ENCODE assay signal across 34 cellular contexts in the genomic region with DNA sequence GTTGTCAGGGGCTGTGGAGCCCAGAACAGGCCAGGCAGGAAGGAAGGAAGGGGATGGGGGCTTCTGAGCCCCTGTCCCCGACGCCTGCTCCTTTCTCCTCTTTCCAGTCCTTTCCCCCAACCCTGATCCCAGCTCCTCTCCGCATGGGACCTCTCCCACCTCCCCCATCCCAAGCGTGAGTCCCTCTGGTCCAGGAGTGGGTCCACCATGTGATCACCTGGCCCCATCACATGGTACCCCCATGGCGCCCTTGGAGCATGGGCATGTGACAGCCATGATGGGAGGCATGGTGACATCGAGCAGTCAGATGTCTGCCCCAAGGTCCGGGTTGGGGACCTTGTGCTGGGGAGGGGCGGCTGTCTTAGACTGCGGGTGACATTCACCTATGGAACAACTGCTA. TPM values are rescaled to one million over a fixed set of nuclear protein-coding genes. Genes with fewer than 3 reads are reported as not detected.
"Had no signal": no experiment of that assay in that cellular context is flagged by ENCODE, and none has a peak within 500 bp of the region (broad histone marks: within the 10 kb centered on the region; RNA-seq: fewer than 3 reads in every experiment).

No MANE protein-coding gene starts in this region.

- H3K9ac ChIP-seq: parathyroid adenoma had no signal

- H3K27ac Mint-ChIP-seq: dendritic cell treated with granulocyte-macrophage colony-stimulating factor and Interleukin-4, amounts not matched to agents 40 ng/mL and 50 ng/mL, for 4 days; endodermal cell; mesothelial cell of epicardium; progenitor cell of endocrine pancreas had no signal

- ATAC-seq: foreskin keratinocyte; left cardiac atrium; left lung; naive thymus-derived CD8-positive, alpha-beta T cell; sciatic nerve; stimulated activated effector memory CD8-positive, alpha-beta T cell treated with anti-CD3 and anti-CD28 coated beads, Interleukin-12 subunit alpha, Interleukin-12 subunit beta, amount 100 ng/mL, for 72 hours had no signal

- H3K36me3 Mint-ChIP-seq: mesothelial cell of epicardium had no signal

- H2AFZ ChIP-seq: parathyroid adenoma had no signal

- H3K4me3 Mint-ChIP-seq: dendritic cell treated with granulocyte-macrophage colony-stimulating factor and Interleukin-4, amounts not matched to agents 40 ng/mL and 50 ng/mL, for 4 days; endodermal cell; mesothelial cell of epicardium; naive thymus-derived CD8-positive, alpha-beta T cell; stimulated activated effector memory CD8-positive, alpha-beta T cell treated with anti-CD3 and anti-CD28 coated beads, Interleukin-12 subunit alpha, Interleukin-12 subunit beta, amount 100 ng/mL, for 72 hours had no signal

- H3K4me3 ChIP-seq: colonic mucosa, esophagus muscularis mucosa, heart right ventricle, left lung, right atrium auricular region, stomach, thyroid gland had no signal

- H3K4me1 Mint-ChIP-seq: mesothelial cell of epicardium had no signal

- H3K9me3 Mint-ChIP-seq: dendritic cell treated with granulocyte-macrophage colony-stimulating factor and Interleukin-4, amounts not matched to agents 40 ng/mL and 50 ng/mL, for 4 days; endodermal cell; mesothelial cell of epicardium; stimulated activated effector memory CD8-positive, alpha-beta T cell treated with anti-CD3 and anti-CD28 coated beads, Interleukin-12 subunit alpha, Interleukin-12 subunit beta, amount 100 ng/mL, for 72 hours had no signal

- H3K9me3 ChIP-seq: colonic mucosa, esophagus muscularis mucosa, heart right ventricle, left lung, neutrophil, right atrium auricular region, stomach, thyroid gland had no signal

- H3K27ac ChIP-seq: colonic mucosa, epithelial cell of prostate, esophagus muscularis mucosa, foreskin keratinocyte, heart right ventricle, left lung, neutrophil, parathyroid adenoma, right atrium auricular region, stomach, thyroid gland had no signal

- DNase-seq: colonic mucosa; effector CD8-positive, alpha-beta T cell; endodermal cell; foreskin keratinocyte; glutamatergic neuron; heart right ventricle; hippocampal formation; left cardiac atrium; mesenchymal stem cell; naive thymus-derived CD8-positive, alpha-beta T cell; stimulated activated CD4-positive, alpha-beta T cell treated with anti-CD3 and anti-CD28 coated beads, Interleukin-2, amount 100 ng/mL, for 24 hours; stimulated activated CD4-positive, alpha-beta T cell treated with anti-CD3 and anti-CD28 coated beads, Interleukin-4, amount 100 ng/mL, for 24 hours; stimulated activated naive CD4-positive, alpha-beta T cell treated with Interleukin-2 at 50 U/mL for 16 hours; stomach; thyroid gland; trophoblast cell had no signal

- H3K27me3 ChIP-seq: colonic mucosa, foreskin keratinocyte, neutrophil, right atrium auricular region, thyroid gland had no signal

- H3K36me3 ChIP-seq: colonic mucosa, esophagus muscularis mucosa, heart right ventricle, left lung, neutrophil, right atrium auricular region, stomach, thyroid gland had no signal

- H3K4me1 ChIP-seq: colonic mucosa, esophagus muscularis mucosa, foreskin keratinocyte, heart right ventricle, left lung, parathyroid adenoma, right atrium auricular region, stomach, thyroid gland had no signal

RNA-seq across cellular contexts. Expression of a gene that starts 9.2 kb away (rescaled TPM):
- total RNA-seq: lung microvascular endothelial cell had no signal

RNA-seq across cellular contexts. Expression of a gene that starts 16.7 kb away (rescaled TPM):
- total RNA-seq: chondrocyte; fibroblast of lung; foreskin keratinocyte; kidney epithelial cell; lung microvascular endothelial cell; naive thymus-derived CD8-positive, alpha-beta T cell; progenitor cell of endocrine pancreas had no signal
- polyA plus RNA-seq: fibroblast of lung, foreskin keratinocyte, neural cell had no signal

RNA-seq across cellular contexts. Expression of a gene that starts 54.9 kb away (rescaled TPM):
- total RNA-seq: lung microvascular endothelial cell; naive thymus-derived CD8-positive, alpha-beta T cell; omental fat pad; stomach; subcutaneous adipose tissue had no signal
- polyA plus RNA-seq: naive thymus-derived CD8-positive, alpha-beta T cell had no signal
